In genomic region chr5:159987031-159987674, GRCh38 we compare ENCODE assay signal across 8 cellular contexts. TPM values are rescaled to one million over a fixed set of nuclear protein-coding genes. Genes with fewer than 3 reads are reported as not detected.
A peak's percentile ranks its signal among the peaks of the same experiment; 100 is the strongest.
DNase-seq lines count a peak whose midpoint lies in the region; ATAC-seq, FAIRE-seq and TF ChIP-seq lines count a peak whose summit lies in the region.

No MANE protein-coding gene starts in this region.

- no peak overlapping the region for H4K8ac ChIP-seq in neuronal stem cell (ENCODE audit: low read depth, low read length)

- H3K23ac ChIP-seq in neuronal stem cell (ENCODE audit: low read depth, low read length, poor library complexity), result no peak overlapping the region

- peak; percentile 84 for ATAC-seq in DND-41 (ENCODE audit: insufficient read depth, low read depth)

- no peak overlapping the region for H2BK120ac ChIP-seq in neuronal stem cell (ENCODE audit: low read depth, low read length)

- no peak overlapping the region for H3K18ac ChIP-seq in neuronal stem cell (ENCODE audit: low read length)

- no peak for FAIRE-seq in frontal cortex (lab: Jason Lieb, UNC)

- H4K91ac ChIP-seq in neuronal stem cell (ENCODE audit: low read depth, low read length, poor library complexity), result no peak overlapping the region

- H3K4me1 ChIP-seq in DND-41 (ENCODE audit: insufficient read depth, low read length), result no peaks in the 10 kb centered on the region
- H3K4me1 ChIP-seq in neuronal stem cell (ENCODE audit: control insufficient read depth in 2 of 2, insufficient read depth in 1 of 2, low read depth in 1 of 2, low read length in 2 of 2), result no peaks in the 10 kb centered on the region

- H3K4me3 ChIP-seq in DND-41 (ENCODE audit: low read depth in 1 of 2, low read length in 2 of 2) (no peak overlapping the region), neuronal stem cell (ENCODE audit: low read length in 2 of 2) (peak overlapping the region; percentile 8 to 73)

- H3K4me2 ChIP-seq in DND-41 (ENCODE audit: insufficient read depth, low read length) (no peak overlapping the region), neuronal stem cell (ENCODE audit: insufficient read depth, low read length, poor library complexity, severe bottlenecking) (peak overlapping the region; percentile 76)

- H4K20me1 ChIP-seq in DND-41 (ENCODE audit: insufficient read depth, low read length), result no peaks in the 10 kb centered on the region

- H2BK15ac ChIP-seq in neuronal stem cell (ENCODE audit: low read length), result no peak overlapping the region

- no peak overlapping the region for H3K14ac ChIP-seq in neuronal stem cell (ENCODE audit: low read length)

- H3K9me3 ChIP-seq in DND-41 (ENCODE audit: insufficient read depth, low read length, severe bottlenecking), result no peaks in the 10 kb centered on the region
- H3K9me3 ChIP-seq in neuronal stem cell (replicated peaks in 1 of 2; ENCODE audit: control insufficient read depth in 2 of 2, insufficient read depth in 1 of 2, low read depth in 1 of 2, low read length in 2 of 2), result peaks cover 1 to 4% of the 10 kb centered on the region in 2 donors

- no peak overlapping the region for H2AK5ac ChIP-seq in neuronal stem cell (ENCODE audit: low read depth, low read length)

- H3K27ac ChIP-seq in DND-41 (ENCODE audit: low read length) (no peak overlapping the region), neuronal stem cell (replicated peaks; ENCODE audit: low read length) (no peak overlapping the region)

- H3K9ac ChIP-seq in DND-41 (ENCODE audit: low read depth, low read length), result no peak overlapping the region
- no peak overlapping the region for H3K9ac ChIP-seq in neuronal stem cell (ENCODE audit: low read depth, low read length, poor library complexity)

- H3K4ac ChIP-seq in neuronal stem cell (ENCODE audit: low read length), result no peak overlapping the region

- no peak overlapping the region for H2BK5ac ChIP-seq in neuronal stem cell (ENCODE audit: low read length)

- H3K36me3 ChIP-seq in DND-41 (ENCODE audit: insufficient read depth, low read length), result no peaks in the 10 kb centered on the region
- H3K36me3 ChIP-seq in neuronal stem cell (replicated peaks in 1 of 2; ENCODE audit: control insufficient read depth in 2 of 2, insufficient read depth in 2 of 2, low read length in 2 of 2), result no peaks in the 10 kb centered on the region

- TF ChIP-seq CTCF in DND-41 (IDR thresholded peaks at IDR 0.05; ENCODE audit: borderline replicate concordance, extremely low read depth, low read length, poor library complexity, severe bottlenecking), result peak; percentile 65

- H3K79me1 ChIP-seq in neuronal stem cell (ENCODE audit: low read depth, low read length), result no peaks in the 10 kb centered on the region

- H2AFZ ChIP-seq in DND-41 (ENCODE audit: low read depth, low read length) (no peak overlapping the region), neuronal stem cell (ENCODE audit: low read length) (peak overlapping the region; percentile 70)

- no peaks in the 10 kb centered on the region for H3K79me2 ChIP-seq in DND-41 (ENCODE audit: insufficient read depth, low read length)

- peak; percentile 55 for DNase-seq in DND-41
- peak; percentile 39 for DNase-seq in GOT3 (lab: John Stamatoyannopoulos, UW)
- peak; percentile 84 for DNase-seq in LoVo (ENCODE audit: low spot score)
- DNase-seq in SHP77 treated with DMSO at 0.1 percent for 48 hours (lab: John Stamatoyannopoulos, UW), result peak; percentile 9
- DNase-seq in activated gamma-delta T cell (lab: John Stamatoyannopoulos, UW), result peak; percentile 39
- peak; percentile 63 to 80 for DNase-seq in frontal cortex (ENCODE audit: low spot score in 2 of 2)
- DNase-seq in neuronal stem cell (ENCODE audit: low spot score), result peak; percentile 57
- peak; percentile 21 for DNase-seq in stromal cell of bone marrow (ENCODE audit: low read depth)

- H3K27me3 ChIP-seq in DND-41 (ENCODE audit: insufficient read depth, low read length, poor library complexity) (no peaks in the 10 kb centered on the region), neuronal stem cell (ENCODE audit: control insufficient read depth in 3 of 3, insufficient read depth in 3 of 3, low read depth in 1 of 3, low read length in 3 of 3) (peaks cover 0 to 62% (median 18%) of the 10 kb centered on the region in 3 experiments)

- H2BK12ac ChIP-seq in neuronal stem cell (ENCODE audit: low read length), result no peak overlapping the region

- WGBS in neuronal stem cell (ENCODE audit: extremely low coverage in 2 of 2, insufficient read length in 2 of 2, insufficient replicate concordance in 1 of 2), 2 donors, result no CpG with 5 or more reads among the region's 50 CpGs

RNA-seq across cellular contexts. Expression of gene TTC1, which starts 21.8 kb away (rescaled TPM):
- 48.1 TPM for total RNA-seq in frontal cortex
- 47.8 TPM for polyA plus RNA-seq in neuronal stem cell (2013, experiment 1 of 2)
- polyA plus RNA-seq in neuronal stem cell (2013, experiment 2 of 2), result 49.0 TPM

Comparison
In these comparisons a context has a peak if more than half of its experiments do, and no peak if none do; other contexts are left out.
1. DNase-seq: peak in every context shown above with its lines; median percentile 84 in LoVo; 72 in frontal cortex; 57 in neuronal stem cell; 55 in DND-41; 39 in GOT3; 39 in activated gamma-delta T cell; 21 in stromal cell of bone marrow; 9 in SHP77 treated with DMSO at 0.1 percent for 48 hours.
2. H3K4me3 ChIP-seq: peak in neuronal stem cell (2 of 2); none in DND-41 (0 of 2).